ENCODE assay signal across 8 cellular contexts in the genomic region with DNA sequence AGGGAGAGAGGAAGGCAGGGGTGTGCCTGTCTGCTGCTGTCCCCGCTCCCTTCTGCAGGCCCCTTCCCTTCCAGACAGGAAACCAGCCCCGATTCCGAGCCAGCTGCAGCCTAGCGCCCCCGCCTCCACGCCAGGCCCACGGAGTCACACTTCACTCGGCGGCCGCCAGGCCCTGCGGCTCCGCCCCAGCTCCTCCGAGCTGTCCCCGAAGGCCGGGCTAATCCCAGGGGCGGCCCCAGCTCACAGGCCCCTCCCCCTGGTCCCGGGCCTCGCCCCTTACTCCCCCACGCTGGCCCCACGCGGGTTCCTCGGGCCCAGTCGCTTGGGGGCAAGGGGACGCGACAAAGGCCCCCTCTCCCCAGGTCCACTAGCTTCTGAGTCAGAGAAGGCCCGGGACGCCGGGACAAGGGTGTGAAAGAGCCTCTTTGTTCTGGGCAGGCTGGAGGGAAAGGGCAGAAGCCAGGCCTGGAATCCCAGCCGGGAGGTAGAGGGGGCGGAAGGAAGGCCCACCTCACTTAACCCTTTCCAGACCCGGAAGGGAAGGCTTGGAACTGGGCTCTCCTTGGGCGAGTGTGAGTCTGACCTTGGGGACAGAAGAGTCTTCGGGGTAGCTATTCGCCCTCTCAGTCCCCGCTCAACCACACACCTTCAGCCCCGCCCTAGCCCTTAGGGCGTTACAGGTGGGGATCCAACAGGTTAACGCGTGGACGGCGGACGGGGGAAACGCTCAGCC. TPM values are rescaled to one million over a fixed set of nuclear protein-coding genes. Genes with fewer than 3 reads are reported as not detected.
DNase-seq lines count a peak whose midpoint lies in the region; ATAC-seq and FAIRE-seq lines count a peak whose summit lies in the region.

No MANE protein-coding gene starts in this region.

- H3K9me3 ChIP-seq in HUES64 (ENCODE audit: insufficient read depth, low read depth, low read length) = no peaks in the 10 kb centered on the region

- H3K27me3 ChIP-seq in HUES64 (ENCODE audit: insufficient read depth, low read length) = peaks cover 4% of the 10 kb centered on the region; the same call in 1 of the 2 replicates

- intact Hi-C loops in left ventricle myocardium superior (cut with micrococcal nuclease) (no loop called here), posterior cingulate gyrus (cut with DNase I) (loop anchor here (2.0 kb wide), 1 partner anchor 14 kb away; the partner anchor contains the start of gene INO80B)

- under 1% methylated on average over 43 of the region's 43 CpGs for WGBS in HUES64

- H3K27ac ChIP-seq in HUES64 (ENCODE audit: low read depth, low read length) (peak overlapping the region; percentile 99), angular gyrus (ENCODE audit: low read depth, low read length) (peak overlapping the region; percentile 99)

- H3K9ac ChIP-seq in HUES64 (ENCODE audit: low read depth, low read length) = peak overlapping the region; percentile 87

- DNase-seq in GM04503 (ENCODE audit: low read depth) (peak; percentile 34), RCC 7860 (ENCODE audit: low spot score) (peak; percentile 76), left ventricle myocardium superior (peak; percentile 95), posterior cingulate gyrus (peak; percentile 79 to 99 (median 86)), NCI-H345 treated with DMSO at 0.1 percent for 48 hours (lab: John Stamatoyannopoulos, UW; ENCODE audit: unreplicated experiment) (no peak)

- peak; percentile 53 for FAIRE-seq in RCC 7860 (lab: Jason Lieb, UNC)

- H3K4me3 ChIP-seq in HUES64 (ENCODE audit: low read length) = peak overlapping the region; percentile 72

- H3K4me1 ChIP-seq in HUES64 (ENCODE audit: insufficient read depth, low read length) = peaks cover 32% of the 10 kb centered on the region

- ATAC-seq in GM21619 (IDR thresholded peaks at IDR 0.05; ENCODE audit: unreplicated experiment) (peak; percentile 86), left ventricle myocardium superior (peak; percentile 92)

- H3K36me3 ChIP-seq in HUES64 (ENCODE audit: insufficient read depth, low read length) = peaks cover 8% of the 10 kb centered on the region; the same call in 1 of the 2 replicates

RNA-seq across cellular contexts. Expression of gene RTKN, which starts 1.2 kb away (rescaled TPM):
- polyA plus RNA-seq in HUES64 (2013, experiment 1 of 2) = 31.1 TPM
- 32.5 TPM for polyA plus RNA-seq in HUES64 (2013, experiment 2 of 2)
- total RNA-seq in left ventricle myocardium superior = 21.4 TPM

RNA-seq across cellular contexts. Expression of gene INO80B, which starts 14.3 kb away (rescaled TPM):
- polyA plus RNA-seq in HUES64 (2013, experiment 1 of 2) = 8.2 TPM
- polyA plus RNA-seq in HUES64 (2013, experiment 2 of 2) = 9.1 TPM
- 16.4 TPM for total RNA-seq in left ventricle myocardium superior

RNA-seq across cellular contexts. Expression of gene WBP1, which starts 17.7 kb away (rescaled TPM):
- 42.0 TPM for polyA plus RNA-seq in HUES64 (2013, experiment 1 of 2)
- polyA plus RNA-seq in HUES64 (2013, experiment 2 of 2) = 55.7 TPM
- total RNA-seq in left ventricle myocardium superior = 48.0 TPM

RNA-seq across cellular contexts. Expression of gene WDR54, which starts 19.0 kb away (rescaled TPM):
- polyA plus RNA-seq in HUES64 (2013, experiment 1 of 2) = 28.4 TPM
- 43.8 TPM for polyA plus RNA-seq in HUES64 (2013, experiment 2 of 2)
- 4.4 TPM for total RNA-seq in left ventricle myocardium superior

RNA-seq across cellular contexts. Expression of gene C2orf81, which starts 19.1 kb away (rescaled TPM):
- 1.2 TPM for polyA plus RNA-seq in HUES64 (2013, experiment 1 of 2)
- polyA plus RNA-seq in HUES64 (2013, experiment 2 of 2) = 3.1 TPM
- total RNA-seq in left ventricle myocardium superior = 0.79 TPM
